Comparison of ENCODE assay signal across 26 cellular contexts in the genomic region with DNA sequence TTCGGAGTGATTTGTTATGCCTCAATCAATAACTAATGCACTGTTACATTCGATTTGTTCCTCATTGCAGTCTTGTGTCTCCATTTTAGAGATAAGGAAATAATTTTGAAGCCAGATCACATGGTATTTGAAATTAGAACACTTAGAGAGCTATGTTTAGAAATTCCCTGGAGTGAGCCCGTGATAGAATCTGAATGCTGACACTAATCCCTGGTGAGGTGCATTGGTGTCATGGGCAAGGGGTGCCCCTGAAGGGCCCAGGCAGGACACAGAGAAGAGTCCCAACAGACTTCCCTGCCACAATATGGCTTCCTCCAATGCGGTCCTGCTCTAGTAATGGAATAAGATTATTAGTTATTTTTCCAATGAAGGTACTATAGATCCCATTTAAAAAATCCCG.
"Had no signal": no experiment of that assay in that cellular context is flagged by ENCODE, and none has a peak within 500 bp of the region (broad histone marks: within the 10 kb centered on the region; RNA-seq: fewer than 3 reads in every experiment).

No MANE protein-coding gene starts in this region.

- H3K4me1 ChIP-seq: gastrocnemius medialis, pancreas, spleen, testis, tibial artery had no signal

- DNase-seq: cerebellar nuclear complex; dorsolateral prefrontal cortex; effector CD4-positive, alpha-beta T cell; gastrocnemius medialis; hypothalamus; immature natural killer cell; islet precursor cell; kidney glomerular epithelial cell; mesenchymal stem cell; mucosa of descending colon; naive B cell; pancreas; retina; spleen; stimulated activated CD4-positive, alpha-beta T cell treated with anti-CD3 and anti-CD28 coated beads, Interleukin-4, amount 100 ng/mL, for 4 hours; stimulated activated naive CD8-positive, alpha-beta T cell treated with anti-CD3 and anti-CD28 coated beads, Interleukin-15, Interleukin-2, amounts not matched to agents 100 U/mL and 50 U/mL, for 24 hours; substantia nigra; testis; tibial artery had no signal

- H3K9me3 ChIP-seq: gastrocnemius medialis, mucosa of descending colon, pancreas, testis, tibial artery had no signal

- H3K4me3 ChIP-seq: dorsolateral prefrontal cortex, gastrocnemius medialis, mucosa of descending colon, pancreas, skin epidermis, spleen, testis, tibial artery had no signal

- H3K27me3 ChIP-seq: gastrocnemius medialis, neutrophil, pancreas, spleen, testis had no signal

- H3K27ac ChIP-seq: dorsolateral prefrontal cortex, epithelial cell of prostate, gastrocnemius medialis, neutrophil, pancreas, skin epidermis, spleen, testis, tibial artery had no signal

- ATAC-seq: esophagus mucosa; gastrocnemius medialis; mucosa of descending colon; natural killer cell treated with Interleukin-12 subunit alpha and Interleukin-12 subunit beta and Interleukin-15 and Interleukin-18, amount 100 ng/mL, for 72 hours; pancreas; sciatic nerve; stimulated activated memory B cell treated with anti-CD40 and anti-IgM and Interleukin-4, amounts not matched to agents 10 μg/mL and 1 μg/mL and 100 μg/mL, for 72 hours; stimulated activated naive CD8-positive, alpha-beta T cell treated with anti-CD3 and anti-CD28 coated beads, Interleukin-15, Interleukin-2, amounts not matched to agents 100 U/mL and 50 U/mL, for 24 hours had no signal
